In the genomic region with DNA sequence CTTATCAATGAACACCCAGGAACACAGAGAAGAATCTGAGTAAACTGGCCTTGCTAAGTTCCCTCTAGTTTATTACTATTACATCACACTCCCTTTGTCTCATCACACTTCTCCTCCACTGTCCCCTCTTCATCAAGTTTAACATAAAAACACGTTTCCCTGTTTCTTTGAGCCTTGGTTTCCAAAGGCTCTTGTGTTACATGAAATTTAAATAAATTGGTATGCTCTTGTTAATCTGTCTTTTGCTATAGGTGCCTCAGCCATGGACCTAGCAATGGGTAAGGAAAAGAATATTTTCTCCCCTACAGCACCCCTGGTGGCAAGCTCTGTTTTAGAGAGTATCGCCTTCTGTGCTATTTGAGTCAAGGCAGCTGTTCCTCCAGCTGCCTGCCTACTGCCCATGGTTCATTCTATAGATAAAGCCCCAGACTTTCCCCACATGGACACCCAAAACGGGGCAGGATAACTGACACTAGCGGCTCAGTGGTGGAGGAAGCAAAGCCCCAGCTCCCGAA, we compare ENCODE assay signal across 8 cellular contexts. TPM values are rescaled to one million over a fixed set of nuclear protein-coding genes. Genes with fewer than 3 reads are reported as not detected.
DNase-seq lines count a peak whose midpoint lies in the region; ATAC-seq and TF ChIP-seq lines count a peak whose summit lies in the region.

No MANE protein-coding gene starts in this region.

- peak overlapping the region; percentile 7 for H3K27ac Mint-ChIP-seq in Caco-2 (ENCODE audit: unreplicated experiment)
- H3K27ac Mint-ChIP-seq in central memory CD8-positive, alpha-beta T cell (ENCODE audit: low read depth) = peak overlapping the region; percentile 20
- H3K27ac Mint-ChIP-seq in nephron = peak overlapping the region; percentile 24 to 87 (median 53)

- no peaks in the 10 kb centered on the region for H3K9me3 Mint-ChIP-seq in Caco-2 (ENCODE audit: unreplicated experiment)
- no peaks in the 10 kb centered on the region for H3K9me3 Mint-ChIP-seq in central memory CD8-positive, alpha-beta T cell
- no peaks in the 10 kb centered on the region for H3K9me3 Mint-ChIP-seq in nephron

- intact Hi-C loops in Caco-2 (cut with micrococcal nuclease; ENCODE audit: unreplicated experiment) = no loop called here
- intact Hi-C loops in aorta (cut with DNase I) = no loop called here

- WGBS in aorta, 2 donors = 31 to 36% methylated on average over 5 of the region's 5 CpGs

- H3K27me3 Mint-ChIP-seq in Caco-2 (ENCODE audit: insufficient read depth, unreplicated experiment) (no peaks in the 10 kb centered on the region), nephron (ENCODE audit: low read depth) (no peaks in the 10 kb centered on the region)
- H3K27me3 Mint-ChIP-seq in central memory CD8-positive, alpha-beta T cell = no peaks in the 10 kb centered on the region

- TF ChIP-seq CTCF in Caco-2 (IDR thresholded peaks at IDR 0.05; ENCODE audit: insufficient read depth in 1 of 2, low read depth in 1 of 2, low read length in 1 of 2, severe bottlenecking in 1 of 2, unreplicated experiment in 1 of 2) (peak; percentile 53 to 61), nephron (IDR thresholded peaks at IDR 0.05; ENCODE audit: unreplicated experiment in 3 of 3) (peak; percentile 38 to 55 (median 51))

- H3K9me3 ChIP-seq in Caco-2 (no peaks in the 10 kb centered on the region), aorta (ENCODE audit: control insufficient read depth, low read length) (no peaks in the 10 kb centered on the region)

- POLR2A ChIA-PET in Caco-2 (lab: Charles Lee) = interaction anchor here (0.5 kb wide), 1 partner anchor 113 kb away, joined by 4 read pairs; no protein-coding TSS in a partner anchor

- H3K4me1 Mint-ChIP-seq in Caco-2 (ENCODE audit: low read depth, unreplicated experiment) (peaks cover 6% of the 10 kb centered on the region), nephron (peaks cover 25% of the 10 kb centered on the region)
- no peaks in the 10 kb centered on the region for H3K4me1 Mint-ChIP-seq in central memory CD8-positive, alpha-beta T cell

- H3K36me3 ChIP-seq in Caco-2 (ENCODE audit: control insufficient read depth, insufficient read depth, low read length) (no peaks in the 10 kb centered on the region), aorta (ENCODE audit: control insufficient read depth in 1 of 2, insufficient read depth in 2 of 2, low read length in 1 of 2) (no peaks in the 10 kb centered on the region)

- H3K4me1 ChIP-seq in Caco-2 (peaks cover 8% of the 10 kb centered on the region), aorta (ENCODE audit: control insufficient read depth in 1 of 2, insufficient read depth in 2 of 2, low read length in 2 of 2) (no peaks in the 10 kb centered on the region)

- CTCF ChIA-PET in Caco-2 (lab: Charles Lee) = interaction anchor here (0.5 to 1.1 kb wide), 8 partner anchors 10 to 231 kb away, joined by 3 to 5 read pairs (median 4); no protein-coding TSS in a partner anchor

- no peaks in the 10 kb centered on the region for H3K27me3 ChIP-seq in Caco-2 (replicated peaks; ENCODE audit: control insufficient read depth, insufficient read depth, low read length)
- no peaks in the 10 kb centered on the region for H3K27me3 ChIP-seq in aorta (ENCODE audit: control insufficient read depth in 1 of 2, insufficient read depth in 2 of 2, low read length in 1 of 2)

- no TSS peak for BruUV-seq in Caco-2 (replicated peaks; lab: Mats Ljungman, UMichigan)

- H3K36me3 Mint-ChIP-seq in Caco-2 (ENCODE audit: insufficient read depth, unreplicated experiment) = no peaks in the 10 kb centered on the region
- H3K36me3 Mint-ChIP-seq in central memory CD8-positive, alpha-beta T cell (ENCODE audit: insufficient read depth) = peaks cover 1% of the 10 kb centered on the region
- no peaks in the 10 kb centered on the region for H3K36me3 Mint-ChIP-seq in nephron (ENCODE audit: low read depth)

- H3K4me3 ChIP-seq in Caco-2 (ENCODE audit: low read depth, low read length) (no peak overlapping the region), aorta (ENCODE audit: low read length in 2 of 2) (no peak overlapping the region)

- H3K27ac ChIP-seq in aorta (ENCODE audit: low read depth in 1 of 2, low read length in 2 of 2) = no peak overlapping the region

- peak in 1 of 2 experiments; percentile 65 for DNase-seq in Caco-2
- peak; percentile 68 for DNase-seq in NCI-H69 (lab: John Stamatoyannopoulos, UW)
- peak in 1 of 2 donors; percentile 20 for DNase-seq in central memory CD8-positive, alpha-beta T cell (ENCODE audit: low spot score in 2 of 2)
- no peak for DNase-seq in aorta
- no peak for DNase-seq in DMS153 treated with DMSO at 0.1 percent for 48 hours (lab: John Stamatoyannopoulos, UW; ENCODE audit: unreplicated experiment)

- H3K4me3 Mint-ChIP-seq in Caco-2 (ENCODE audit: unreplicated experiment) = no peak overlapping the region
- H3K4me3 Mint-ChIP-seq in central memory CD8-positive, alpha-beta T cell = no peak overlapping the region
- H3K4me3 Mint-ChIP-seq in nephron = no peak overlapping the region

- ATAC-seq in GM18868 (IDR thresholded peaks at IDR 0.05; ENCODE audit: unreplicated experiment) (peak; percentile 82), aorta (ENCODE audit: low FRiP score) (no peak), HG02642 (IDR thresholded peaks at IDR 0.05; ENCODE audit: poor library complexity, unreplicated experiment) (no peak)
- ATAC-seq in central memory CD8-positive, alpha-beta T cell (replicated peaks; ENCODE audit: extremely low read depth, poor library complexity, severe bottlenecking) = peak; percentile 58

RNA-seq across cellular contexts. Expression of a gene that starts 31.8 kb away (rescaled TPM):
- total RNA-seq in Caco-2 (2022) (103 and 107 TPM in 2 replicates), aorta (10 to 100 TPM; 48.0 to 48.2 TPM)
- 10 to 100 TPM; 34.7 to 35.1 TPM for polyA plus RNA-seq in aorta

Comparison
In these comparisons a context has a peak if more than half of its experiments do, and no peak if none do; other contexts are left out.
1. ATAC-seq: peak in GM18868 (single experiment) and central memory CD8-positive, alpha-beta T cell (single experiment); none in aorta (single experiment) and HG02642 (single experiment).
2. Peak in every context shown above with its lines, with median percentiles within 50 percentile points of each other: H3K27ac Mint-ChIP-seq.